In the genomic region with DNA sequence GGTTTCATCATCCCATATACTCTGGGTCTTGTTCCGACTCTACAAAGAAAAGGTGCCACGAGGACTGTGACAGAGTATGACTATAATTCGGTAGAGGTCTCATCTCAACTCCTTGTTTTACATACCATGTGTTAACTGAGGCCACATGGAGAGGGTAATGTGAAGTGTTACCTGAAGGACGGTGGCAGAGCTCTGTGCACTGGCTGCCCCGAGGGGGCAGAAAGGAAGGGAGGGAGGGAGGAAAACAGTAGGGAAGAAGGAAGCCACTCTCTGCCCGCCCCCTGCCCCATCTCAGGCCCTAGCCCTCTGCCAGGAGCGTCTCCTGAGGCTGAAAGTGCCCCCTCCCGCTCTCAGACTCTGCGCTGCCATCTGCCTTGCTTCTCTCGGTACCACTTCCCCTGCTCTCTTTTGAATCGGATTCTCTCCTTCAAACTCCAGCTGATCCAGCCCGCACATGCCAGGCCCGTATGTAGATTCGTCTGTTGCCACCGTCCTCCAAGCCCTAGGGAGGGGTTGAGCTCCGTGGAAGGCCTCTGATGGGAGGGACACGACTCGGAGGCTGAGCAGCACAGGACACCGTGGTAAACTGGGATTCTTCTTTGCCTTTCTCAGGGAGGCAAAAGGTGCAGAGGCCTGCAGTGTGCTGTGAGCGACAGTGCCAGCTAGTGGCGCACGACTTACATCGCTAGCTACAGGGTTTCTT, we compare ENCODE assay signal across 8 cellular contexts.
DNase-seq lines count a peak whose midpoint lies in the region; ATAC-seq and TF ChIP-seq lines count a peak whose summit lies in the region.

No MANE protein-coding gene starts in this region.

- no peak overlapping the region for H3K4me3 ChIP-seq in OCI-LY1 (ENCODE audit: low read depth, low read length, poor library complexity, severe bottlenecking)

- H3K27me3 ChIP-seq in OCI-LY1 (ENCODE audit: insufficient read depth, low read length): no peaks in the 10 kb centered on the region

- peak overlapping the region; percentile 96 for H3K27ac Mint-ChIP-seq in neural crest cell (ENCODE audit: unreplicated experiment)

- DNase-seq in COR-L47 (lab: John Stamatoyannopoulos, UW): peak; percentile 46
- DNase-seq in activated T-helper 1 cell treated with Interleukin-2 at 50 U/mL for 16 hours (ENCODE audit: low read depth): peak; percentile 45
- DNase-seq in fibroblast of the conjunctiva (ENCODE audit: low read depth): peak; percentile 83
- DNase-seq in neural crest cell (ENCODE audit: low read depth, low spot score): peak; percentile 43
- DNase-seq in stimulated activated naive CD4-positive, alpha-beta T cell treated with Interleukin-2 at 50 U/mL for 16 hours (lab: John Stamatoyannopoulos, UW): peak; percentile 61
- no peak for DNase-seq in NK-92 treated with Interleukin-12 subunit alpha and Interleukin-12 subunit beta, amount 100 ng/mL, for 24 hours (lab: John Stamatoyannopoulos, UW)

- H3F3A ChIP-seq in OCI-LY1 (ENCODE audit: insufficient read depth, low read length): no peaks in the 10 kb centered on the region

- ATAC-seq in HG02642 (IDR thresholded peaks at IDR 0.05; ENCODE audit: poor library complexity, unreplicated experiment): peak; percentile 88

- peaks cover 10% of the 10 kb centered on the region for H3K4me1 Mint-ChIP-seq in neural crest cell

- H4K20me1 ChIP-seq in OCI-LY1 (ENCODE audit: insufficient read depth, low read length): no peaks in the 10 kb centered on the region

- H2AFZ ChIP-seq in OCI-LY1 (ENCODE audit: low read length): no peak overlapping the region

- TF ChIP-seq CTCF in OCI-LY1 (IDR thresholded peaks at IDR 0.05; ENCODE audit: low read length) (peak; percentile 43), neural crest cell (conservative IDR thresholded peaks at IDR 0.05) (peak; percentile 78)

- no peak overlapping the region for H3K27ac ChIP-seq in OCI-LY1 (ENCODE audit: low read depth, low read length, poor library complexity, severe bottlenecking)

- no peaks in the 10 kb centered on the region for H3K9me3 ChIP-seq in OCI-LY1 (ENCODE audit: low read length)

- no peaks in the 10 kb centered on the region for H3K79me2 ChIP-seq in OCI-LY1 (ENCODE audit: insufficient read depth, low read length)

- peak overlapping the region; percentile 84 for H3K4me3 Mint-ChIP-seq in neural crest cell

- no peak overlapping the region for H3K9ac ChIP-seq in OCI-LY1 (ENCODE audit: low read length)

- H3K9me2 ChIP-seq in OCI-LY1 (ENCODE audit: low read depth, low read length): no peaks in the 10 kb centered on the region

- no peaks in the 10 kb centered on the region for H3K27me3 Mint-ChIP-seq in neural crest cell (ENCODE audit: low read depth)

- no peaks in the 10 kb centered on the region for H3K36me3 ChIP-seq in OCI-LY1 (ENCODE audit: insufficient read depth, low read length)

- H3K4me2 ChIP-seq in OCI-LY1 (ENCODE audit: low read length): no peak overlapping the region; the same call in 1 of the 2 replicates

- H3K36me3 Mint-ChIP-seq in neural crest cell (ENCODE audit: low read depth): no peaks in the 10 kb centered on the region

- H3K9me3 Mint-ChIP-seq in neural crest cell: peaks cover 3% of the 10 kb centered on the region

- no peaks in the 10 kb centered on the region for H3K4me1 ChIP-seq in OCI-LY1 (ENCODE audit: insufficient read depth, low read length, severe bottlenecking)
